1 cellular context compared by ENCODE assay signal in genomic region chr6:11398451-11399326, GRCh38.
A peak's percentile ranks its signal among the peaks of the same experiment; 100 is the strongest.
TF ChIP-seq lines count a peak whose summit lies in the region.

No MANE protein-coding gene starts in this region.

TF ChIP-seq in HepG2, 621 proteins besides CTCF, POLR2A, EP300 and RAD21 (continued from another document and continues in another):
- TF ChIP-seq AKNA (CRISPR knock-in tag; IDR thresholded peaks at IDR 0.05; ENCODE audit: borderline replicate concordance), result no peak
- TF ChIP-seq RCOR2 (CRISPR knock-in tag; IDR thresholded peaks at IDR 0.05), result peak; percentile 83
- no peak for TF ChIP-seq ZNF225 (CRISPR knock-in tag; IDR thresholded peaks at IDR 0.05)
- no peak for TF ChIP-seq ZNF547 (CRISPR knock-in tag; IDR thresholded peaks at IDR 0.05)
- 0 out of 2 replicates have a peak, but pooled peaks have one; percentile 30 for TF ChIP-seq DNMT3B (CRISPR knock-in tag; conservative IDR thresholded peaks at IDR 0.05)
- 0 out of 2 replicates have a peak, but pooled peaks have one; percentile 20 for TF ChIP-seq ZBTB43 (CRISPR knock-in tag; conservative IDR thresholded peaks at IDR 0.05)
- TF ChIP-seq GZF1 (CRISPR knock-in tag; IDR thresholded peaks at IDR 0.05), result no peak
- TF ChIP-seq HHEX (CRISPR knock-in tag; IDR thresholded peaks at IDR 0.05), result peak; percentile 43; the same call in 1 of the 2 replicates
- no peak for TF ChIP-seq ZXDC (CRISPR knock-in tag; IDR thresholded peaks at IDR 0.05)
- TF ChIP-seq SOX13 (IDR thresholded peaks at IDR 0.05), result peak; percentile 64; the same call in 1 of the 2 replicates
- peak in 1 of 2 experiments; percentile 94; a peak in 2 of 4 replicates for TF ChIP-seq SOX13 (CRISPR knock-in tag; conservative IDR thresholded peaks at IDR 0.05 in 1 of 2, IDR thresholded peaks at IDR 0.05 in 1 of 2)
- peak; percentile 80; the same call in 1 of the 2 replicates for TF ChIP-seq ZNF205 (CRISPR knock-in tag; IDR thresholded peaks at IDR 0.05)
- no peak for TF ChIP-seq IRF1 (CRISPR knock-in tag; IDR thresholded peaks at IDR 0.05; ENCODE audit: low read depth)
- TF ChIP-seq ZC3H13 (CRISPR knock-in tag; IDR thresholded peaks at IDR 0.05), result no peak
- TF ChIP-seq TCF7 (IDR thresholded peaks at IDR 0.05; ENCODE audit: low read depth), result peak; percentile 92
- TF ChIP-seq FUBP1 (CRISPR knock-in tag; IDR thresholded peaks at IDR 0.05; ENCODE audit: borderline replicate concordance), result no peak
- TF ChIP-seq NR2C2 (CRISPR knock-in tag; IDR thresholded peaks at IDR 0.05; ENCODE audit: borderline replicate concordance), result peak; percentile 10; the same call in 1 of the 2 replicates
- TF ChIP-seq ZUFSP (CRISPR knock-in tag; IDR thresholded peaks at IDR 0.05; ENCODE audit: borderline replicate concordance), result no peak
- TF ChIP-seq ZSCAN30 (CRISPR knock-in tag; IDR thresholded peaks at IDR 0.05), result no peak
- TF ChIP-seq NR2F6 (IDR thresholded peaks at IDR 0.05), result no peak; the same call in none of the 2 replicates
- peak; percentile 81 for TF ChIP-seq NR2F6 (CRISPR knock-in tag; IDR thresholded peaks at IDR 0.05)
- no peak; the same call in 1 of the 2 replicates for TF ChIP-seq ZSCAN21 (CRISPR knock-in tag; IDR thresholded peaks at IDR 0.05; ENCODE audit: borderline replicate concordance)
- no peak for TF ChIP-seq ZNF253 (CRISPR knock-in tag; IDR thresholded peaks at IDR 0.05; ENCODE audit: borderline replicate concordance)
- TF ChIP-seq ZNF224 (CRISPR knock-in tag; IDR thresholded peaks at IDR 0.05), result no peak
- peak; percentile 16 for TF ChIP-seq POLR2AphosphoS5 (IDR thresholded peaks at IDR 0.05; ENCODE audit: low read depth, low read length)
- TF ChIP-seq ZNF704 (CRISPR knock-in tag; IDR thresholded peaks at IDR 0.05; ENCODE audit: borderline replicate concordance), result no peak
- TF ChIP-seq HOXA9 (CRISPR knock-in tag; IDR thresholded peaks at IDR 0.05; ENCODE audit: borderline replicate concordance), result no peak
- peak; percentile 60 for TF ChIP-seq ZKSCAN8 (CRISPR knock-in tag; IDR thresholded peaks at IDR 0.05; ENCODE audit: borderline replicate concordance)
- TF ChIP-seq ELF1 (CRISPR knock-in tag; IDR thresholded peaks at IDR 0.05), result no peak
- no peak; the same call in 1 of the 2 replicates for TF ChIP-seq ZNF430 (CRISPR knock-in tag; IDR thresholded peaks at IDR 0.05)
- TF ChIP-seq TEAD2 (CRISPR knock-in tag; IDR thresholded peaks at IDR 0.05), result no peak
- TF ChIP-seq KMT2A (CRISPR knock-in tag; IDR thresholded peaks at IDR 0.05), result no peak
- peak; percentile 53; the same call in 1 of the 2 replicates for TF ChIP-seq MEIS2 (CRISPR knock-in tag; IDR thresholded peaks at IDR 0.05)
- 0 out of 2 replicates have a peak, but pooled peaks have one; percentile 47 for TF ChIP-seq ZFP1 (CRISPR knock-in tag; IDR thresholded peaks at IDR 0.05)
- peak; percentile 62; the same call in 1 of the 2 replicates for TF ChIP-seq TFE3 (CRISPR knock-in tag; IDR thresholded peaks at IDR 0.05)
- no peak for TF ChIP-seq ZNF549 (CRISPR knock-in tag; IDR thresholded peaks at IDR 0.05)
- peak; percentile 98 for TF ChIP-seq MIXL1 (CRISPR knock-in tag; IDR thresholded peaks at IDR 0.05)
- TF ChIP-seq SOX5 (CRISPR knock-in tag; IDR thresholded peaks at IDR 0.05; ENCODE audit: borderline replicate concordance), result peak; percentile 88
